In the genomic region with DNA sequence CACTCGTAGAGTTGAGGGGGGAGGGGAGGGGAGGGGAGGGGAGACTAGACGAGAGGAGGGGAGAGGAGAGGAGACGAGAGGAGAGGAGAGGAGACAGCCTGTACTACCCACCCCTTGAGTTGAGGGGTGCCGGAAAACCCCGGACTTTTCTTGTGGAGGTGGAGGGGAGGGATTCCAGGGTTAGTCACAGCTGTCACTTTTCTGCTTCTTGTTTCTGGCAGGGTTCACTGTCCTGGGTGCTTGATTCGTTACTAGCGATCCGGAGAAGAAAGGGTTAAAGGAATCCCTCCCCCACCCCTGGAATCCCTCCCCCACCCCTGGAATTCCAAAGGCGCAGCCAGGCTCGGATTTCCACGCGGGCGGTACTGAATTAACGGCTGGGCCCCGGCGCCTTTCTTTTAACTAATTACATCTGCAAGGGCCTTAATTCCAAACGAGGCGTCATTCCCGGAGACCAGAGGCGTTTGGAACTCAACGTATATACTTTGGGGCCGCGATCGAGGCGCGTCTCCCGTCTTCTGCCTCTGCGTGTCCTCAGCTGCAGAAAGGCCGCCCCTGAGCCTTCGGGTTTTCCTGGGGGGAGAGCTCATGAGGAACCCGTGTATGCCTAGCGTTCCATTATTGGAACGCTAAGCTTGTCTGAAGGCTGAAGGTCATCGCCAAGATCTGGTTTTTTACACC, we compare ENCODE assay signal across 9 cellular contexts.
DNase-seq lines count a peak whose midpoint lies in the region; ATAC-seq lines count a peak whose summit lies in the region.
"Had no signal": no experiment of that assay in that cellular context is flagged by ENCODE, and none has a peak within 500 bp of the region (broad histone marks: within the 10 kb centered on the region; RNA-seq: fewer than 3 reads in every experiment).

No MANE protein-coding gene starts in this region.

- peak overlapping the region; percentile 62 for H3K4me3 Mint-ChIP-seq in T-helper 2 cell treated with Interferon-gamma antibody and Interleukin-4, amounts not matched to agents 5 μg/mL and 100 μg/mL, for 36 hours

- H3K9me3 Mint-ChIP-seq in T-helper 2 cell treated with Interferon-gamma antibody and Interleukin-4, amounts not matched to agents 5 μg/mL and 100 μg/mL, for 36 hours = no peaks in the 10 kb centered on the region

- H3K4me1 ChIP-seq in iPS-15b (ENCODE audit: control insufficient read depth, insufficient read depth, low read length) = peaks cover 7% of the 10 kb centered on the region

- peaks cover 24% of the 10 kb centered on the region for H3K4me1 Mint-ChIP-seq in T-helper 2 cell treated with Interferon-gamma antibody and Interleukin-4, amounts not matched to agents 5 μg/mL and 100 μg/mL, for 36 hours (ENCODE audit: low read depth)

- ATAC-seq in stimulated activated naive CD8-positive, alpha-beta T cell treated with anti-CD3 and anti-CD28 coated beads, Interleukin-15, Interleukin-2, amounts not matched to agents 100 U/mL and 50 U/mL, for 24 hours = peak; percentile 47
- no peak for ATAC-seq in GM21367 (IDR thresholded peaks at IDR 0.05; ENCODE audit: unreplicated experiment)

- no peaks in the 10 kb centered on the region for H3K9me3 ChIP-seq in iPS-15b (ENCODE audit: control insufficient read depth, insufficient read depth, low read length)

- H3K27ac Mint-ChIP-seq in T-helper 2 cell treated with Interferon-gamma antibody and Interleukin-4, amounts not matched to agents 5 μg/mL and 100 μg/mL, for 36 hours = peak overlapping the region; percentile 45

- peak overlapping the region; percentile 49 for H3K4me3 ChIP-seq in iPS-15b (ENCODE audit: low read depth, low read length)

- peak; percentile 29 for DNase-seq in T-helper 2 cell treated with Interferon-gamma antibody and Interleukin-4, amounts not matched to agents 5 μg/mL and 100 μg/mL, for 36 hours (ENCODE audit: low spot score)
- no peak for DNase-seq in T-helper 2 cell
- peak; percentile 11 for DNase-seq in RKO (ENCODE audit: low spot score)
- DNase-seq in stimulated activated naive CD8-positive, alpha-beta T cell treated with anti-CD3 and anti-CD28 coated beads, Interleukin-15, Interleukin-2, amounts not matched to agents 100 U/mL and 50 U/mL, for 24 hours = peak; percentile 42
- DNase-seq in activated gamma-delta T cell (lab: John Stamatoyannopoulos, UW) = no peak
- DNase-seq in kidney glomerular epithelial cell (lab: John Stamatoyannopoulos, UW) = no peak
- DNase-seq: T-helper 9 cell had no signal

- no peaks in the 10 kb centered on the region for H3K36me3 Mint-ChIP-seq in T-helper 2 cell treated with Interferon-gamma antibody and Interleukin-4, amounts not matched to agents 5 μg/mL and 100 μg/mL, for 36 hours (ENCODE audit: low read depth)

- peaks cover 3% of the 10 kb centered on the region for H3K36me3 ChIP-seq in iPS-15b (ENCODE audit: control insufficient read depth, insufficient read depth, low read length)

- no peaks in the 10 kb centered on the region for H3K27me3 Mint-ChIP-seq in T-helper 2 cell treated with Interferon-gamma antibody and Interleukin-4, amounts not matched to agents 5 μg/mL and 100 μg/mL, for 36 hours (ENCODE audit: low read depth)

- no peaks in the 10 kb centered on the region for H3K27me3 ChIP-seq in iPS-15b (ENCODE audit: control insufficient read depth, insufficient read depth, low read length)

- H3K9ac ChIP-seq in iPS-15b (ENCODE audit: low read depth, low read length) = peak overlapping the region; percentile 90

Comparison
In these comparisons a context has a peak if more than half of its experiments do, and no peak if none do; other contexts are left out.
1. DNase-seq: peak in T-helper 2 cell treated with Interferon-gamma antibody and Interleukin-4, amounts not matched to agents 5 μg/mL and 100 μg/mL, for 36 hours (single experiment), RKO (single experiment) and stimulated activated naive CD8-positive, alpha-beta T cell treated with anti-CD3 and anti-CD28 coated beads, Interleukin-15, Interleukin-2, amounts not matched to agents 100 U/mL and 50 U/mL, for 24 hours (single experiment); none in T-helper 2 cell (0 of 5), activated gamma-delta T cell (single experiment) and kidney glomerular epithelial cell (single experiment).